ENCODE assay signal across 1 cellular context in the genomic region with DNA sequence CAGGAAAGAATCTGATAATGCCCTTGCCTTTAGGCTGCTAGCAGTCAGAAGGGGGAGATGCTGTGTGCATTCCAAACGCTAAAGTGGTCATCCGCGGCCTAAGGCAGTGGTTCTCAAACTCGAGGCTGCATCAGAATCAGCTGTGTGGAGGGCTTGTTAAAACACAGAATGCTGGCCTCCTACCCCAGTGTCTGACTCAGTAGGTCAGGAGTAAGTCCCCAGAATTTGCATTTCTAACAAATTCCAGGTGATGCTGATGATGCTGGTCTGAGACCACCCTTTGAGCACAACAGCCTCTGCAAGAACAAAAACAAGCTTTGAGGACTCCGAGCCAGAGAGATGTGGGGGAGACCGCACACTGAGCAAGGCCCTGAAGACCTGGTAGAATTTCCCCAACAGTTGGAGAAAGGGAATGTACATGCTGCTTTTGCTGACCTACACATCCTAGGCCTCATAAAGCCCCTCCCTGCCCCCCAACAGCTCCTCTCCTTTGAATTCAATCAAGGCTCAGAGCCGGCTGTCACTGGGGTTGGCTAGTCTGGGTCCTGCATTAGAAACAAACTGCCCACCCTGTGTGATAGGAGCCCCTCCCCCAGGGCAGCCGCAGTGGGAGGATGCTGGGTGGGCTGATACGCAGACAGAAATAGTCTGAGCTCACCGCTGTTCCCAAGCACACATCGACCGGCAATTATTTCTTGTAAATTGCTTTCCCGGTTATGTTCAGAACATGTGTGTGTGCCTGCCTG.
TF ChIP-seq lines count a peak whose summit lies in the region.

No MANE protein-coding gene starts in this region.

TF ChIP-seq in GM12878, 131 proteins besides CTCF, POLR2A, EP300 and RAD21:
- TF ChIP-seq ZNF207 (IDR thresholded peaks at IDR 0.05; ENCODE audit: borderline replicate concordance) (no peak), RB1 (IDR thresholded peaks at IDR 0.05; ENCODE audit: borderline replicate concordance) (no peak), E4F1 (IDR thresholded peaks at IDR 0.05; ENCODE audit: borderline replicate concordance, partially characterized antibody) (no peak)
- TF ChIP-seq, protein P1, sequence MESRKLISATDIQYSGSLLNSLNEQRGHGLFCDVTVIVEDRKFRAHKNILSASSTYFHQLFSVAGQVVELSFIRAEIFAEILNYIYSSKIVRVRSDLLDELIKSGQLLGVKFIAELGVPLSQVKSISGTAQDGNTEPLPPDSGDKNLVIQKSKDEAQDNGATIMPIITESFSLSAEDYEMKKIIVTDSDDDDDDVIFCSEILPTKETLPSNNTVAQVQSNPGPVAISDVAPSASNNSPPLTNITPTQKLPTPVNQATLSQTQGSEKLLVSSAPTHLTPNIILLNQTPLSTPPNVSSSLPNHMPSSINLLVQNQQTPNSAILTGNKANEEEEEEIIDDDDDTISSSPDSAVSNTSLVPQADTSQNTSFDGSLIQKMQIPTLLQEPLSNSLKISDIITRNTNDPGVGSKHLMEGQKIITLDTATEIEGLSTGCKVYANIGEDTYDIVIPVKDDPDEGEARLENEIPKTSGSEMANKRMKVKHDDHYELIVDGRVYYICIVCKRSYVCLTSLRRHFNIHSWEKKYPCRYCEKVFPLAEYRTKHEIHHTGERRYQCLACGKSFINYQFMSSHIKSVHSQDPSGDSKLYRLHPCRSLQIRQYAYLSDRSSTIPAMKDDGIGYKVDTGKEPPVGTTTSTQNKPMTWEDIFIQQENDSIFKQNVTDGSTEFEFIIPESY (IDR thresholded peaks at IDR 0.05), result 0 out of 2 replicates have a peak, but pooled peaks have one; percentile 39
